ENCODE assay signal across 16 cellular contexts in genomic region chr5:58681943-58682342, GRCh38.
DNase-seq lines count a peak whose midpoint lies in the region; ATAC-seq lines count a peak whose summit lies in the region.
"Had no signal": no experiment of that assay in that cellular context is flagged by ENCODE, and none has a peak within 500 bp of the region (broad histone marks: within the 10 kb centered on the region; RNA-seq: fewer than 3 reads in every experiment).

No MANE protein-coding gene starts in this region.

- POLR2A ChIA-PET in activated CD4-positive, alpha-beta T cell treated with anti-CD3 and anti-CD28 coated beads, Interleukin-2, amount 10 ng/mL, durations not matched to agents 7 days and 5 days (lab: Charles Lee) = no interaction called here

- H3K9me3 Mint-ChIP-seq in activated CD4-positive, alpha-beta T cell treated with anti-CD3 and anti-CD28 coated beads, Interleukin-2, amount 10 ng/mL, durations not matched to agents 7 days and 5 days = no peaks in the 10 kb centered on the region
- peaks cover 0 to 1% of the 10 kb centered on the region in 2 donors for H3K9me3 Mint-ChIP-seq in activated T-cell treated with anti-CD3 and anti-CD28 coated beads, Interleukin-2, amount 50 U/mL, for 72 hours
- H3K9me3 Mint-ChIP-seq in stimulated activated naive CD8-positive, alpha-beta T cell treated with anti-CD3 and anti-CD28 coated beads, Interleukin-15, amount 100 ng/mL, for 72 hours = no peaks in the 10 kb centered on the region
- no peaks in the 10 kb centered on the region for H3K9me3 Mint-ChIP-seq in stimulated activated memory B cell treated with anti-CD40 and anti-IgM and Interleukin-4, amounts not matched to agents 10 μg/mL and 1 μg/mL and 100 μg/mL, for 72 hours
- H3K9me3 Mint-ChIP-seq: GM23338 had no signal

- no peaks in the 10 kb centered on the region for H3K36me3 Mint-ChIP-seq in activated CD4-positive, alpha-beta T cell treated with anti-CD3 and anti-CD28 coated beads, Interleukin-2, amount 10 ng/mL, durations not matched to agents 7 days and 5 days (ENCODE audit: low read depth)
- no peaks in the 10 kb centered on the region for H3K36me3 Mint-ChIP-seq in activated T-cell treated with anti-CD3 and anti-CD28 coated beads, Interleukin-2, amount 50 U/mL, for 72 hours (ENCODE audit: insufficient read depth in 2 of 2)
- H3K36me3 Mint-ChIP-seq in stimulated activated memory B cell treated with anti-CD40 and anti-IgM and Interleukin-4, amounts not matched to agents 10 μg/mL and 1 μg/mL and 100 μg/mL, for 72 hours = no peaks in the 10 kb centered on the region
- H3K36me3 Mint-ChIP-seq: CD14-positive monocyte; CD4-positive, alpha-beta memory T cell had no signal

- H3K4me3 Mint-ChIP-seq in activated CD4-positive, alpha-beta T cell treated with anti-CD3 and anti-CD28 coated beads, Interleukin-2, amount 10 ng/mL, durations not matched to agents 7 days and 5 days = no peak overlapping the region
- no peak overlapping the region for H3K4me3 Mint-ChIP-seq in activated T-cell treated with anti-CD3 and anti-CD28 coated beads, Interleukin-2, amount 50 U/mL, for 72 hours
- no peak overlapping the region for H3K4me3 Mint-ChIP-seq in stimulated activated naive CD8-positive, alpha-beta T cell treated with anti-CD3 and anti-CD28 coated beads, Interleukin-15, amount 100 ng/mL, for 72 hours
- H3K4me3 Mint-ChIP-seq in stimulated activated memory B cell treated with anti-CD40 and anti-IgM and Interleukin-4, amounts not matched to agents 10 μg/mL and 1 μg/mL and 100 μg/mL, for 72 hours = no peak overlapping the region
- H3K4me3 Mint-ChIP-seq: CD14-positive monocyte; CD4-positive, alpha-beta memory T cell; GM23338 had no signal

- peak; percentile 3 for DNase-seq in activated CD4-positive, alpha-beta T cell treated with anti-CD3 and anti-CD28 coated beads for 48 hours
- no peak for DNase-seq in activated CD4-positive, alpha-beta T cell treated with anti-CD3 and anti-CD28 coated beads, Interleukin-2, amount 10 ng/mL, durations not matched to agents 7 days and 5 days
- peak; percentile 3 to 12 for DNase-seq in activated T-cell treated with anti-CD3 and anti-CD28 coated beads, Interleukin-2, amount 50 U/mL, for 72 hours
- no peak for DNase-seq in activated T-cell treated with anti-CD3 and anti-CD28 coated beads, Interleukin-2, amount 50 U/mL, for 1 hour
- no peak for DNase-seq in stimulated activated naive CD8-positive, alpha-beta T cell treated with anti-CD3 and anti-CD28 coated beads, Interleukin-15, Interleukin-2, amounts not matched to agents 100 U/mL and 50 U/mL, for 24 hours
- DNase-seq in stimulated activated naive CD8-positive, alpha-beta T cell treated with anti-CD3 and anti-CD28 coated beads, Interleukin-15, amount 100 ng/mL, for 72 hours = no peak
- DNase-seq: 8988T; CD4-positive, alpha-beta memory T cell; DMS153; DMS79; GDM1; HCEC 1CT had no signal

- H3K27me3 Mint-ChIP-seq in activated CD4-positive, alpha-beta T cell treated with anti-CD3 and anti-CD28 coated beads, Interleukin-2, amount 10 ng/mL, durations not matched to agents 7 days and 5 days = peaks cover 2% of the 10 kb centered on the region
- no peaks in the 10 kb centered on the region for H3K27me3 Mint-ChIP-seq in activated T-cell treated with anti-CD3 and anti-CD28 coated beads, Interleukin-2, amount 50 U/mL, for 72 hours (ENCODE audit: low read depth)
- no peaks in the 10 kb centered on the region for H3K27me3 Mint-ChIP-seq in stimulated activated naive CD8-positive, alpha-beta T cell treated with anti-CD3 and anti-CD28 coated beads, Interleukin-15, amount 100 ng/mL, for 72 hours
- no peaks in the 10 kb centered on the region for H3K27me3 Mint-ChIP-seq in stimulated activated memory B cell treated with anti-CD40 and anti-IgM and Interleukin-4, amounts not matched to agents 10 μg/mL and 1 μg/mL and 100 μg/mL, for 72 hours

- no peak overlapping the region for H3K27ac Mint-ChIP-seq in activated CD4-positive, alpha-beta T cell treated with anti-CD3 and anti-CD28 coated beads, Interleukin-2, amount 10 ng/mL, durations not matched to agents 7 days and 5 days
- no peak overlapping the region for H3K27ac Mint-ChIP-seq in activated T-cell treated with anti-CD3 and anti-CD28 coated beads, Interleukin-2, amount 50 U/mL, for 72 hours
- H3K27ac Mint-ChIP-seq in stimulated activated naive CD8-positive, alpha-beta T cell treated with anti-CD3 and anti-CD28 coated beads, Interleukin-15, amount 100 ng/mL, for 72 hours = no peak overlapping the region
- H3K27ac Mint-ChIP-seq in stimulated activated memory B cell treated with anti-CD40 and anti-IgM and Interleukin-4, amounts not matched to agents 10 μg/mL and 1 μg/mL and 100 μg/mL, for 72 hours = no peak overlapping the region
- H3K27ac Mint-ChIP-seq: CD14-positive monocyte; CD4-positive, alpha-beta memory T cell; GM23338 had no signal

- ATAC-seq in activated T-cell treated with anti-CD3 and anti-CD28 coated beads, Interleukin-2, amount 50 U/mL, for 72 hours (replicated peaks in 1 of 2) = peak; percentile 96 to 97
- ATAC-seq in stimulated activated naive CD8-positive, alpha-beta T cell treated with anti-CD3 and anti-CD28 coated beads, Interleukin-15, Interleukin-2, amounts not matched to agents 100 U/mL and 50 U/mL, for 24 hours = peak; percentile 52
- ATAC-seq in stimulated activated naive CD8-positive, alpha-beta T cell treated with anti-CD3 and anti-CD28 coated beads, Interleukin-15, amount 100 ng/mL, for 72 hours = no peak
- peak; percentile 59 for ATAC-seq in stimulated activated memory B cell treated with anti-CD40 and anti-IgM and Interleukin-4, amounts not matched to agents 10 μg/mL and 1 μg/mL and 100 μg/mL, for 72 hours
- no peak for ATAC-seq in HG03520 (IDR thresholded peaks at IDR 0.05; ENCODE audit: unreplicated experiment)
- ATAC-seq: GM23338 had no signal

- no peaks in the 10 kb centered on the region for H3K4me1 Mint-ChIP-seq in activated CD4-positive, alpha-beta T cell treated with anti-CD3 and anti-CD28 coated beads, Interleukin-2, amount 10 ng/mL, durations not matched to agents 7 days and 5 days
- H3K4me1 Mint-ChIP-seq in activated T-cell treated with anti-CD3 and anti-CD28 coated beads, Interleukin-2, amount 50 U/mL, for 72 hours (ENCODE audit: low read depth) = peaks cover 7% of the 10 kb centered on the region
- no peaks in the 10 kb centered on the region for H3K4me1 Mint-ChIP-seq in stimulated activated naive CD8-positive, alpha-beta T cell treated with anti-CD3 and anti-CD28 coated beads, Interleukin-15, amount 100 ng/mL, for 72 hours
- H3K4me1 Mint-ChIP-seq in stimulated activated memory B cell treated with anti-CD40 and anti-IgM and Interleukin-4, amounts not matched to agents 10 μg/mL and 1 μg/mL and 100 μg/mL, for 72 hours = peaks cover 7% of the 10 kb centered on the region
- H3K4me1 Mint-ChIP-seq: CD14-positive monocyte; CD4-positive, alpha-beta memory T cell had no signal

- CTCF ChIA-PET in activated CD4-positive, alpha-beta T cell treated with anti-CD3 and anti-CD28 coated beads, Interleukin-2, amount 10 ng/mL, durations not matched to agents 7 days and 5 days (lab: Charles Lee) = no interaction called here

Comparison
In these comparisons a context has a peak if more than half of its experiments do, and no peak if none do; other contexts are left out.
1. DNase-seq: peak in activated CD4-positive, alpha-beta T cell treated with anti-CD3 and anti-CD28 coated beads for 48 hours (single experiment) and activated T-cell treated with anti-CD3 and anti-CD28 coated beads, Interleukin-2, amount 50 U/mL, for 72 hours (2 of 2); none in activated CD4-positive, alpha-beta T cell treated with anti-CD3 and anti-CD28 coated beads, Interleukin-2, amount 10 ng/mL, durations not matched to agents 7 days and 5 days (single experiment), activated T-cell treated with anti-CD3 and anti-CD28 coated beads, Interleukin-2, amount 50 U/mL, for 1 hour (single experiment), stimulated activated naive CD8-positive, alpha-beta T cell treated with anti-CD3 and anti-CD28 coated beads, Interleukin-15, Interleukin-2, amounts not matched to agents 100 U/mL and 50 U/mL, for 24 hours (single experiment) and stimulated activated naive CD8-positive, alpha-beta T cell treated with anti-CD3 and anti-CD28 coated beads, Interleukin-15, amount 100 ng/mL, for 72 hours (0 of 2).
2. ATAC-seq: peak in activated T-cell treated with anti-CD3 and anti-CD28 coated beads, Interleukin-2, amount 50 U/mL, for 72 hours (2 of 2), stimulated activated naive CD8-positive, alpha-beta T cell treated with anti-CD3 and anti-CD28 coated beads, Interleukin-15, Interleukin-2, amounts not matched to agents 100 U/mL and 50 U/mL, for 24 hours (single experiment) and stimulated activated memory B cell treated with anti-CD40 and anti-IgM and Interleukin-4, amounts not matched to agents 10 μg/mL and 1 μg/mL and 100 μg/mL, for 72 hours (single experiment); none in stimulated activated naive CD8-positive, alpha-beta T cell treated with anti-CD3 and anti-CD28 coated beads, Interleukin-15, amount 100 ng/mL, for 72 hours (single experiment) and HG03520 (single experiment).